Comparison of ENCODE assay signal across 1 cellular context in genomic region chr1:119773711-119774241, GRCh38.
TF ChIP-seq lines count a peak whose summit lies in the region.

No MANE protein-coding gene starts in this region.

TF ChIP-seq in GM23338, 12 proteins besides CTCF, POLR2A, EP300 and RAD21 (continued from another document):
- TF ChIP-seq ZNF462 (CRISPR knock-in tag; IDR thresholded peaks at IDR 0.05): no peak
